In genomic region chr12:71780207-71780822, GRCh38 we compare ENCODE assay signal across 8 cellular contexts. TPM values are rescaled to one million over a fixed set of nuclear protein-coding genes. Genes with fewer than 3 reads are reported as not detected.
DNase-seq lines count a peak whose midpoint lies in the region; ATAC-seq and TF ChIP-seq lines count a peak whose summit lies in the region.

No MANE protein-coding gene starts in this region.

- no peaks in the 10 kb centered on the region for H3K9me3 Mint-ChIP-seq in osteocyte (ENCODE audit: unreplicated experiment)

- H3K27ac ChIP-seq in HEK293 (ENCODE audit: extremely low read depth, low read depth, low read length) = no peak overlapping the region

- POLR2A ChIA-PET in HEK293 (lab: Yijun Ruan, JAX) = no interaction called here

- peak overlapping the region; percentile 19 for H3K4me3 Mint-ChIP-seq in osteocyte (ENCODE audit: unreplicated experiment)

- peaks cover 20 to 43% of the 10 kb centered on the region in 2 experiments for H3K36me3 ChIP-seq in HEK293 (ENCODE audit: control insufficient read depth in 2 of 2, insufficient read depth in 1 of 2, low read length in 2 of 2)

- no peaks in the 10 kb centered on the region for H3K4me1 ChIP-seq in HEK293 (ENCODE audit: control insufficient read depth, insufficient read depth, low read length)

- H3K27me3 Mint-ChIP-seq in osteocyte (ENCODE audit: unreplicated experiment) = no peaks in the 10 kb centered on the region

- no peaks in the 10 kb centered on the region for H3K9me3 ChIP-seq in HEK293 (ENCODE audit: control insufficient read depth, insufficient read depth, low read depth, low read length)

- peak overlapping the region; percentile 40 for H3K27ac Mint-ChIP-seq in osteocyte (ENCODE audit: unreplicated experiment)

- peaks cover 13% of the 10 kb centered on the region for H3K36me3 Mint-ChIP-seq in osteocyte (ENCODE audit: unreplicated experiment)

- CTCF ChIA-PET in HEK293 (lab: Yijun Ruan, JAX) = interaction anchor here (0.6 to 2.5 kb wide), 45 partner anchors 9 to 1855 kb away, joined by 3 to 25 read pairs (median 5); partner anchors contain the start of gene TPH2

- TF ChIP-seq CTCF in HEK293 (tag by site-specific recombination; IDR thresholded peaks at IDR 0.05) (peak; percentile 48; the same call in 1 of the 2 replicates), fibroblast of mammary gland (conservative IDR thresholded peaks at IDR 0.05; ENCODE audit: control insufficient read depth, insufficient read depth, low read depth, low read length) (peak; percentile 77), osteocyte (IDR thresholded peaks at IDR 0.05) (peak; percentile 78)

- no peak for ATAC-seq in GM19023 (IDR thresholded peaks at IDR 0.05; ENCODE audit: unreplicated experiment)

- no peak overlapping the region for H3K4me3 ChIP-seq in HEK293 (ENCODE audit: low read depth, low read length)
- no peak overlapping the region for H3K4me3 ChIP-seq in fibroblast of mammary gland (ENCODE audit: control insufficient read depth, low read depth, low read length)

- H3K4me1 Mint-ChIP-seq in osteocyte (ENCODE audit: unreplicated experiment) = peaks cover 1% of the 10 kb centered on the region

- peak; percentile 63 for DNase-seq in NCI-H82 (lab: John Stamatoyannopoulos, UW)
- DNase-seq in NCI-H82 treated with DMSO at 0.1 percent for 48 hours (lab: John Stamatoyannopoulos, UW; ENCODE audit: unreplicated experiment) = no peak
- DNase-seq in NCI-H460 (ENCODE audit: extremely low read depth, low read depth) = peak; percentile 39
- peak; percentile 27 for DNase-seq in activated T-cell treated with anti-CD3 and anti-CD28 coated beads for 4 hours
- peak; percentile 60 for DNase-seq in fibroblast of mammary gland (ENCODE audit: low read depth)
- DNase-seq in osteocyte (ENCODE audit: extremely low spot score, unreplicated experiment) = no peak

TF ChIP-seq in HEK293, 187 proteins besides CTCF, POLR2A, EP300 and RAD21:
- no peak for TF ChIP-seq GLIS2 (tag by site-specific recombination; IDR thresholded peaks at IDR 0.05)
- TF ChIP-seq HOXC10 (CRISPR knock-in tag; IDR thresholded peaks at IDR 0.05) = no peak
- TF ChIP-seq ZNF654 (tag by site-specific recombination; IDR thresholded peaks at IDR 0.05; ENCODE audit: low read depth) = peak; percentile 64

RNA-seq across cellular contexts. Expression of gene RAB21, which starts 25.7 kb away (rescaled TPM):
- total RNA-seq in NCI-H460 (2014; rRNA removed; shearing (Covaris generic)) = 33.5 and 45.2 TPM in 2 replicates
- 18.2 and 22.8 TPM in 2 replicates for polyA plus RNA-seq in NCI-H460 (2014; cell fraction: nucleus; rRNA removed)
- 70.6 and 75.7 TPM in 2 replicates for total RNA-seq in osteocyte

RNA-seq across cellular contexts. Expression of gene TBC1D15, which starts 59.2 kb away (rescaled TPM):
- 22.5 and 24.6 TPM in 2 replicates for total RNA-seq in NCI-H460 (2014; rRNA removed; shearing (Covaris generic))
- polyA plus RNA-seq in NCI-H460 (2014; cell fraction: nucleus; rRNA removed) = 13.6 and 31.5 TPM in 2 replicates
- 50.9 and 52.2 TPM in 2 replicates for total RNA-seq in osteocyte

Comparison
In these comparisons a context has a peak if more than half of its experiments do, and no peak if none do; other contexts are left out.
1. DNase-seq: peak in NCI-H82 (single experiment), NCI-H460 (single experiment), activated T-cell treated with anti-CD3 and anti-CD28 coated beads for 4 hours (single experiment) and fibroblast of mammary gland (single experiment); none in NCI-H82 treated with DMSO at 0.1 percent for 48 hours (single experiment) and osteocyte (single experiment).
2. Peak in every context shown above with its lines, with median percentiles within 50 percentile points of each other: CTCF ChIP-seq.